In the genomic region with DNA sequence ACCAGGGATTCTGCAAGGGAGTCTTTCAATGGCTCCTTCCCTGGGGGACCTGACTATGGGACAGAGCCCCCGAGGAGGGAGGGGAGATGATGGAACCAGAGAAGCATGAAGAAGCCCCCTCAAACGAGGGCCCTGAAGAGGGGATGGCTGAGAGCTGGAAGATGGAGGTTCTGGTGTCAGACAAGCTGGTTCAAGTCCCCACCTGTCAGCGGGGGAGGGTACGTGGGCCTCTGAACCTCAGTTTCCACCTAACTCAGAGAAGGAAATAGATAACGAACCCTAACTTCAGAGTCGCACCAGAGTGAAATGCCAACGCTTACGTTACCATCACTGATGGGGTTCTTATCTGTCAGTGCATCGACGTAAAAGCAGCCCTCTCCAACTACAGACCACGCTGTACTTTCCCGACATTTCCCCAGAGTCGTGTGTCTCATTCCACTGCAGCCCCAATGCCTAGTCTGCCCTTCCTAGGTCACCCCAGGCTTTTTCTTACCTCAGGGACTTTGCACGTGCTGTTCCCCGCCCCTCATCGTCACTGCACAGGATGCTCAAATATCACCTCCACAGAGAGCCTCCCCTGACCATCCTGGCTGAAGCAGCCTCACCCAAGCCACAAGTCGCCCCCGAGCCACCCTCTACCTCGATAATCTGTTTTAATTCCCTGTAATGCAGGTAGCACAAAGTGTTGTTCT, we compare ENCODE assay signal across 1 cellular context.
TF ChIP-seq lines count a peak whose summit lies in the region.

No MANE protein-coding gene starts in this region.

TF ChIP-seq in H1, 55 proteins besides CTCF, POLR2A, EP300 and RAD21:
- TF ChIP-seq ASH2L (IDR thresholded peaks at IDR 0.05; ENCODE audit: low read length) (no peak), PHF8 (conservative IDR thresholded peaks at IDR 0.05; ENCODE audit: low read depth, low read length) (no peak), SIX5 (IDR thresholded peaks at IDR 0.05; ENCODE audit: low read depth, low read length) (no peak), TAF1 (IDR thresholded peaks at IDR 0.05; ENCODE audit: low read depth, low read length) (no peak), E2F6 (IDR thresholded peaks at IDR 0.05) (no peak), CREB1 (IDR thresholded peaks at IDR 0.05) (no peak), SP4 (IDR thresholded peaks at IDR 0.05; ENCODE audit: low read length) (no peak), SP1 (IDR thresholded peaks at IDR 0.05; ENCODE audit: low read depth, low read length) (no peak), JUND (IDR thresholded peaks at IDR 0.05; ENCODE audit: low read length) (no peak), EGR1 (IDR thresholded peaks at IDR 0.05; ENCODE audit: borderline replicate concordance, low read depth, low read length) (no peak), USF2 (IDR thresholded peaks at IDR 0.05; ENCODE audit: low read length) (no peak), NANOG (IDR thresholded peaks at IDR 0.05; ENCODE audit: insufficient read depth, low read depth, low read length, poor library complexity, severe bottlenecking) (no peak)
